Comparison of ENCODE assay signal across 27 cellular contexts in the genomic region with DNA sequence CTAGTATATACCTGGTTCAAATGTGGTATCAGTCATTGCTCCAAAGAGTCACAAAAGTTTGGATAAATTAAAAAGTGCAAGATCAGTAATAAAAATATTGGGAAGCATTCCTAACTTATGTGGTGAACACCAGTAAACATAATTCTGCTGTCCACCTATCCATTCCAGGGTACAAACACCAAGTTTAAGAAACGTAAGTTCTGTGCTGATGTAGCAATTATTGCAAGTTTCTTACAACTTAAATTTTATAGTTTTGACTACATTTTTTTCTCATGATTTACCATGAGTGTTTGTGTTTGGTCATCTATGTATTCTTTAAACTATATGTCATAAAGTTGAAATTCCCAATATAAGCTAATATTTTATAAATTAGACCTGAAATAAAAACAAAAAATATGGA.
"Had no signal": no experiment of that assay in that cellular context is flagged by ENCODE, and none has a peak within 500 bp of the region (broad histone marks: within the 10 kb centered on the region; RNA-seq: fewer than 3 reads in every experiment).

No MANE protein-coding gene starts in this region.

- H3K36me3 ChIP-seq: neutrophil, pancreas, prostate gland, right atrium auricular region, suprapubic skin, tibial artery, transverse colon, upper lobe of right lung, uterus had no signal

- H3K4me3 ChIP-seq: pancreas, prostate gland, right atrium auricular region, skin epidermis, suprapubic skin, testis, tibial artery, transverse colon, upper lobe of right lung, uterus had no signal

- H3K27ac ChIP-seq: neutrophil, pancreas, prostate gland, right atrium auricular region, skin epidermis, suprapubic skin, testis, tibial artery, transverse colon, upper lobe of right lung, uterus had no signal

- FAIRE-seq: pancreas had no signal

- DNase-seq: naive B cell; naive thymus-derived CD8-positive, alpha-beta T cell; nephron progenitor cell; nucleus accumbens; pancreas; retina; stimulated activated CD4-positive, alpha-beta T cell treated with anti-CD3 and anti-CD28 coated beads, Interleukin-15, amount 100 ng/mL, for 24 hours; stimulated activated CD4-positive, alpha-beta T cell treated with anti-CD3 and anti-CD28 coated beads, Interleukin-4, amount 100 ng/mL, for 1 hour; stimulated activated CD4-positive, alpha-beta T cell treated with anti-CD3 and anti-CD28 coated beads, Interleukin-4, amount 100 ng/mL, for 4 hours; stimulated activated CD8-positive, alpha-beta memory T cell treated with anti-CD3 and anti-CD28 coated beads, Interleukin-4, amount 100 ng/mL, for 48 hours; stimulated activated naive CD4-positive, alpha-beta T cell; stimulated activated naive CD8-positive, alpha-beta T cell treated with anti-CD3 and anti-CD28 coated beads, Interleukin-15, amount 100 ng/mL, for 72 hours; stimulated activated naive CD8-positive, alpha-beta T cell treated with anti-CD3 and anti-CD28 coated beads, Interleukin-15, Interleukin-2, amounts not matched to agents 100 U/mL and 50 U/mL, for 24 hours; substantia nigra; testis; tibial artery; transverse colon; upper lobe of right lung; uterus had no signal

- ATAC-seq: naive thymus-derived CD8-positive, alpha-beta T cell; natural killer cell treated with Interleukin-12 subunit alpha and Interleukin-12 subunit beta and Interleukin-15 and Interleukin-18, amount 100 ng/mL, for 72 hours; pancreas; sciatic nerve; stimulated activated memory B cell treated with anti-CD40 and anti-IgM and Interleukin-4, amounts not matched to agents 10 μg/mL and 1 μg/mL and 100 μg/mL, for 72 hours; stimulated activated naive CD8-positive, alpha-beta T cell treated with anti-CD3 and anti-CD28 coated beads, Interleukin-15, amount 100 ng/mL, for 72 hours; stimulated activated naive CD8-positive, alpha-beta T cell treated with anti-CD3 and anti-CD28 coated beads, Interleukin-15, Interleukin-2, amounts not matched to agents 100 U/mL and 50 U/mL, for 24 hours; upper lobe of right lung had no signal

- H3K9me3 ChIP-seq: neutrophil, pancreas, prostate gland, right atrium auricular region, suprapubic skin, testis, tibial artery, transverse colon, upper lobe of right lung, uterus had no signal

- H3K4me1 ChIP-seq: pancreas, prostate gland, right atrium auricular region, suprapubic skin, testis, tibial artery, transverse colon, upper lobe of right lung, uterus had no signal

- H3K27me3 ChIP-seq: neutrophil, pancreas, right atrium auricular region, suprapubic skin, testis, tibial artery, transverse colon, upper lobe of right lung, uterus had no signal
